In genomic region chr13:95787356-95788099, GRCh38 we compare ENCODE assay signal across 1 cellular context.
TF ChIP-seq lines count a peak whose summit lies in the region.

No MANE protein-coding gene starts in this region.

TF ChIP-seq in IMR-90, 13 proteins besides CTCF, POLR2A, EP300 and RAD21 (continued from another document):
- TF ChIP-seq USF2 (IDR thresholded peaks at IDR 0.05; ENCODE audit: low read depth, low read length) (no peak), ELK1 (IDR thresholded peaks at IDR 0.05; ENCODE audit: borderline replicate concordance, low read depth, low read length) (no peak), MAZ (IDR thresholded peaks at IDR 0.05; ENCODE audit: borderline replicate concordance, low read depth, low read length) (no peak)
